ENCODE assay signal across 13 cellular contexts in the genomic region with DNA sequence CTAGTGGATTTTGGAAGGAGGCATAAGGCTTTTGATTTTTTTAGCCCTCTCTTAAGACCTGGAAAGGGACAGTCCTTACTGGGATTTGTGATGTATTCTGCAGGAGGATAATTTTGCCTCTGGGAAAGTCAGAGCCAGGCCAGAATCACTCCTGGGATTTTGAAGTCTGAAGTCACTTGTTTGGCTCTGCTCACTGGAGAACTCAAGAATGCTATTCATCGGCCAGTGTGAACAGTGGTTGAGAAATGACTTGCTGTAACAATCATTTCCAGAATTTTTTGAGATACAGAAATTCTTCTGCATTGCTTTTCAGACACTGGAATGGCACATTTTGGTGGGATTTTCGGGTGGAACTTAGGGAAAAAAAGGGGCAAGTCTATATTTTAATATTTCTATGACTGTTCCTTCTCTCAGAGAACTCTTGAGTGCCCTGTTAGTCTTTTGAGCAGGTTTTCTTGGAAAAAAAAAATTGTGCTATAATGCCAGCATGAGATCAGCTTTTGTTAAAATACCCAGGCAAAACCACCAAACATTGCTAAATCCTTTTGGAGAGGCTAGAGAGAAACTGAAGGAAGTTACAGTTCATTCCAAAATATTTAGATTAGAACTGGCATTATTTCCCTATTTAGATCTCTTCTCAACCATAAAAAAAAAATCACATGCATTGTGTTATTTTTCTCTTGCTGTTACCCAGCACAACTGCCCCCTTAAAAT. TPM values are rescaled to one million over a fixed set of nuclear protein-coding genes. Genes with fewer than 3 reads are reported as not detected.
A peak's percentile ranks its signal among the peaks of the same experiment; 100 is the strongest.
DNase-seq lines count a peak whose midpoint lies in the region; TF ChIP-seq lines count a peak whose summit lies in the region.
"Had no signal": no experiment of that assay in that cellular context is flagged by ENCODE, and none has a peak within 500 bp of the region (broad histone marks: within the 10 kb centered on the region; RNA-seq: fewer than 3 reads in every experiment).

No MANE protein-coding gene starts in this region.

- no peaks in the 10 kb centered on the region for H3K36me3 ChIP-seq in left ventricle myocardium inferior
- no peaks in the 10 kb centered on the region for H3K36me3 ChIP-seq in thyroid gland
- no peaks in the 10 kb centered on the region for H3K36me3 ChIP-seq in ovary
- H3K36me3 ChIP-seq: esophagus squamous epithelium had no signal

- TF ChIP-seq CTCF in HFFc6 (IDR thresholded peaks at IDR 0.05) (no peak), astrocyte of the spinal cord (IDR thresholded peaks at IDR 0.05; ENCODE audit: low read depth, low read length) (no peak), left ventricle myocardium inferior (IDR thresholded peaks at IDR 0.05; ENCODE audit: borderline replicate concordance) (no peak), thyroid gland (IDR thresholded peaks at IDR 0.05) (no peak), ovary (IDR thresholded peaks at IDR 0.05) (no peak)

- H3K9me3 Mint-ChIP-seq in HFFc6, result no peaks in the 10 kb centered on the region
- H3K9me3 Mint-ChIP-seq in activated CD4-positive, alpha-beta memory T cell treated with anti-CD3 and anti-CD28 coated beads for 36 hours, result no peaks in the 10 kb centered on the region
- H3K9me3 Mint-ChIP-seq: stimulated activated naive CD8-positive, alpha-beta T cell treated with anti-CD3 and anti-CD28 coated beads, Interleukin-15, Interleukin-2, amounts not matched to agents 100 ng/mL and 50 ng/mL, for 24 hours had no signal

- TF ChIP-seq EP300 in ovary (IDR thresholded peaks at IDR 0.05), result no peak

- H3K4me3 ChIP-seq in astrocyte of the spinal cord (ENCODE audit: low read depth, low read length) (no peak overlapping the region), left ventricle myocardium inferior (no peak overlapping the region), thyroid gland (replicated peaks in 1 of 3) (no peak overlapping the region), ovary (no peak overlapping the region)
- H3K4me3 ChIP-seq: esophagus squamous epithelium had no signal

- no peak for TF ChIP-seq POLR2A in thyroid gland (IDR thresholded peaks at IDR 0.05)
- no peak for TF ChIP-seq POLR2A in ovary (IDR thresholded peaks at IDR 0.05)

- H3K27me3 Mint-ChIP-seq in HFFc6 (ENCODE audit: insufficient read depth), result no peaks in the 10 kb centered on the region; the same call in 1 of the 2 replicates
- H3K27me3 Mint-ChIP-seq in activated CD4-positive, alpha-beta memory T cell treated with anti-CD3 and anti-CD28 coated beads for 36 hours, result peaks cover 11% of the 10 kb centered on the region

- H3K27me3 ChIP-seq in left ventricle myocardium inferior (ENCODE audit: low read depth) (no peaks in the 10 kb centered on the region), thyroid gland (no peaks in the 10 kb centered on the region), ovary (no peaks in the 10 kb centered on the region)
- H3K27me3 ChIP-seq: esophagus squamous epithelium had no signal

- in situ Hi-C loops in astrocyte of the spinal cord (cut with HindIII; ENCODE audit: low sequenced_read_pairs), result no loop called here

- H3K4me1 Mint-ChIP-seq in HFFc6 (ENCODE audit: low read depth), result peaks cover 60% of the 10 kb centered on the region
- no peaks in the 10 kb centered on the region for H3K4me1 Mint-ChIP-seq in activated CD4-positive, alpha-beta memory T cell treated with anti-CD3 and anti-CD28 coated beads for 36 hours (ENCODE audit: low read depth)

- DNase-seq in HFFc6 (peak; percentile 55), astrocyte of the spinal cord (ENCODE audit: low read depth, low spot score) (peak; percentile 73), left ventricle myocardium inferior (no peak), thyroid gland (peak; percentile 19 to 37), ovary (no peak)
- DNase-seq in activated CD4-positive, alpha-beta memory T cell treated with anti-CD3 and anti-CD28 coated beads for 36 hours, result no peak
- no peak for DNase-seq in effector CD4-positive, alpha-beta T cell
- DNase-seq: activated T-cell treated with anti-CD3 and anti-CD28 coated beads for 4 hours; esophagus squamous epithelium; NCI-H2227 treated with DMSO at 0.1 percent for 48 hours; stimulated activated CD4-positive, alpha-beta T cell treated with anti-CD3 and anti-CD28 coated beads, Interleukin-2, amount 100 ng/mL, for 24 hours had no signal

- peak overlapping the region; percentile 74 for H3K27ac Mint-ChIP-seq in HFFc6
- H3K27ac Mint-ChIP-seq in activated CD4-positive, alpha-beta memory T cell treated with anti-CD3 and anti-CD28 coated beads for 36 hours, result no peak overlapping the region
- H3K27ac Mint-ChIP-seq: stimulated activated naive CD8-positive, alpha-beta T cell treated with anti-CD3 and anti-CD28 coated beads, Interleukin-15, Interleukin-2, amounts not matched to agents 100 ng/mL and 50 ng/mL, for 24 hours had no signal

- H3K36me3 Mint-ChIP-seq in HFFc6 (ENCODE audit: low read depth), result no peaks in the 10 kb centered on the region
- H3K36me3 Mint-ChIP-seq in activated CD4-positive, alpha-beta memory T cell treated with anti-CD3 and anti-CD28 coated beads for 36 hours, result no peaks in the 10 kb centered on the region

- no peak overlapping the region for H3K4me3 Mint-ChIP-seq in HFFc6
- H3K4me3 Mint-ChIP-seq in activated CD4-positive, alpha-beta memory T cell treated with anti-CD3 and anti-CD28 coated beads for 36 hours, result no peak overlapping the region
- H3K4me3 Mint-ChIP-seq: stimulated activated naive CD8-positive, alpha-beta T cell treated with anti-CD3 and anti-CD28 coated beads, Interleukin-15, Interleukin-2, amounts not matched to agents 100 ng/mL and 50 ng/mL, for 24 hours had no signal

- H3K9me3 ChIP-seq in left ventricle myocardium inferior (replicated peaks) (no peaks in the 10 kb centered on the region), thyroid gland (no peaks in the 10 kb centered on the region), ovary (no peaks in the 10 kb centered on the region)
- H3K9me3 ChIP-seq: esophagus squamous epithelium had no signal

- WGBS in thyroid gland, 2 donors, result 30 to 34% methylated on average over 2 of the region's 2 CpGs
- WGBS in ovary, 3 donors, result 6 to 27% (median 25%) methylated on average over 2 of the region's 2 CpGs

- intact Hi-C loops in left ventricle myocardium inferior (cut with micrococcal nuclease) (no loop called here), thyroid gland (cut with DNase I) (no loop called here), ovary (cut with DNase I) (no loop called here)
- intact Hi-C loops in activated CD4-positive, alpha-beta memory T cell treated with anti-CD3 and anti-CD28 coated beads for 36 hours (cut with micrococcal nuclease), result no loop called here

- CTCF ChIA-PET in activated CD4-positive, alpha-beta memory T cell treated with anti-CD3 and anti-CD28 coated beads for 36 hours (lab: Charles Lee), result no interaction called here

- peak overlapping the region; percentile 31 for H3K27ac ChIP-seq in left ventricle myocardium inferior (replicated peaks)
- H3K27ac ChIP-seq in thyroid gland, result peak overlapping the region; percentile 43 to 64 (median 51)
- no peak overlapping the region for H3K27ac ChIP-seq in ovary
- H3K27ac ChIP-seq: VCaP had no signal

- peaks cover 36% of the 10 kb centered on the region for H3K4me1 ChIP-seq in left ventricle myocardium inferior
- peaks cover 18 to 19% of the 10 kb centered on the region in 2 donors for H3K4me1 ChIP-seq in thyroid gland
- H3K4me1 ChIP-seq in ovary (ENCODE audit: insufficient read depth), result peaks cover 7% of the 10 kb centered on the region

- POLR2A ChIA-PET in activated CD4-positive, alpha-beta memory T cell treated with anti-CD3 and anti-CD28 coated beads for 36 hours (lab: Charles Lee), result no interaction called here

RNA-seq across cellular contexts. Expression of gene BHLHE41, which starts 26.1 kb away (rescaled TPM):
- total RNA-seq in HFFc6 (2021; fragmentation: NEBNext Ultra II Directional; extraction: Animal tissue kit (Norgen Biotek cat#: 25700)), result 10 to 100 TPM; 12.3 to 17.6 (median 13.8) TPM
- total RNA-seq in left ventricle myocardium inferior (33.4 TPM), thyroid gland (10 to 100 TPM; 32.6 to 67.4 (median 34.3) TPM), ovary (10 to 100 TPM in 6 of 7 donors, 1 to 10 TPM in 1; 6.6 to 42.8 (median 31.8) TPM)
- total RNA-seq in activated CD4-positive, alpha-beta memory T cell treated with anti-CD3 and anti-CD28 coated beads for 36 hours, result not detected
- 10 to 100 TPM in 1 of 2 donors, 1 to 10 TPM in 1; 4.2 to 25.9 TPM for polyA plus RNA-seq in ovary

RNA-seq across cellular contexts. Expression of gene SSPN, which starts 44.5 kb away (rescaled TPM):
- total RNA-seq in HFFc6 (2021; fragmentation: NEBNext Ultra II Directional; extraction: Animal tissue kit (Norgen Biotek cat#: 25700)), result 10 to 100 TPM; 10.6 to 17.5 (median 15.4) TPM
- total RNA-seq in left ventricle myocardium inferior (67.4 TPM), thyroid gland (10 to 100 TPM; 20.1 to 25.0 (median 22.2) TPM), ovary (10 to 100 TPM; 21.2 to 68.0 (median 44.2) TPM)
- total RNA-seq in activated CD4-positive, alpha-beta memory T cell treated with anti-CD3 and anti-CD28 coated beads for 36 hours, result not detected
- 10 to 100 TPM; 17.0 to 32.8 TPM for polyA plus RNA-seq in ovary

Comparison
In these comparisons a context has a peak if more than half of its experiments do, and no peak if none do; other contexts are left out.
1. DNase-seq: peak in HFFc6 (single experiment), astrocyte of the spinal cord (single experiment) and thyroid gland (2 of 2); none in left ventricle myocardium inferior (single experiment), activated CD4-positive, alpha-beta memory T cell treated with anti-CD3 and anti-CD28 coated beads for 36 hours (single experiment), effector CD4-positive, alpha-beta T cell (single experiment) and ovary (0 of 5).
2. H3K27ac ChIP-seq: peak in left ventricle myocardium inferior (single experiment) and thyroid gland (3 of 3); none in ovary (0 of 2).
3. RNA of gene BHLHE41, which starts 26.1 kb away (total RNA-seq): 32.6 to 67.4 TPM in thyroid gland, 33.4 TPM in left ventricle myocardium inferior (single experiment), 6.6 to 42.8 TPM in ovary and 12.3 to 17.6 TPM in HFFc6; not detected in activated CD4-positive, alpha-beta memory T cell treated with anti-CD3 and anti-CD28 coated beads for 36 hours; every median in the first group is over 4 times any median in the second.
4. RNA of gene SSPN, which starts 44.5 kb away (total RNA-seq): 67.4 TPM in left ventricle myocardium inferior (single experiment), 21.2 to 68.0 TPM in ovary, 20.1 to 25.0 TPM in thyroid gland and 10.6 to 17.5 TPM in HFFc6; not detected in activated CD4-positive, alpha-beta memory T cell treated with anti-CD3 and anti-CD28 coated beads for 36 hours; every median in the first group is over 10 times any median in the second.